ENCODE assay signal across 8 cellular contexts in genomic region chr1:28232558-28233263, GRCh38. TPM values are rescaled to one million over a fixed set of nuclear protein-coding genes. Genes with fewer than 3 reads are reported as not detected.
DNase-seq lines count a peak whose midpoint lies in the region; ATAC-seq and TF ChIP-seq lines count a peak whose summit lies in the region.

Gene DNAJC8, minus strand, starts transcription at chr1:28233029. Its CDS starts 31 bp downstream, at chr1:28232998.

- no peaks in the 10 kb centered on the region for H3K27me3 ChIP-seq in ovary
- no peaks in the 10 kb centered on the region for H3K27me3 ChIP-seq in thymus (ENCODE audit: control insufficient read depth, insufficient read depth)

- H3K4me3 ChIP-seq in ovary: peak within 1 kb of the TSS; percentile 87
- H3K4me3 ChIP-seq in thymus (ENCODE audit: low read length): peak within 1 kb of the TSS; percentile 67

- ATAC-seq in HG02571 (IDR thresholded peaks at IDR 0.05; ENCODE audit: unreplicated experiment): peak; percentile 47
- ATAC-seq in Right ventricle myocardium inferior: peak; percentile 77

- H3K36me3 ChIP-seq in ES-I3 (ENCODE audit: insufficient read depth, low read length): peaks cover 5% of the 10 kb centered on the region
- no peaks in the 10 kb centered on the region for H3K36me3 ChIP-seq in ovary
- peaks cover 4% of the 10 kb centered on the region for H3K36me3 ChIP-seq in thymus (ENCODE audit: control insufficient read depth, insufficient read depth)

- DNase-seq in NCI-H1436 (lab: John Stamatoyannopoulos, UW) (peak; percentile 96), SW480 (ENCODE audit: low spot score) (peak; percentile 87), Right ventricle myocardium inferior (ENCODE audit: missing footprints) (peak; percentile 99), ovary (peak; percentile 91 to 95 (median 94))
- DNase-seq in activated naive CD8-positive, alpha-beta T cell treated with anti-CD3 and anti-CD28 coated beads, Interleukin-2, amount 50 U/mL, for 16 hours (ENCODE audit: low read depth, low spot score): peak; percentile 95

- TF ChIP-seq POLR2A in ovary (IDR thresholded peaks at IDR 0.05): peak; percentile 72

- 0 out of 2 replicates have a peak, but pooled peaks cover 7% of the 10 kb centered on the region for H3K4me1 ChIP-seq in ES-I3 (ENCODE audit: insufficient read depth, low read length)
- H3K4me1 ChIP-seq in ovary (ENCODE audit: insufficient read depth): peaks cover 7% of the 10 kb centered on the region
- peaks cover 6% of the 10 kb centered on the region for H3K4me1 ChIP-seq in thymus (ENCODE audit: control insufficient read depth, insufficient read depth, low read length)

- TF ChIP-seq EP300 in ovary (IDR thresholded peaks at IDR 0.05): no peak

- H3K9ac ChIP-seq in ES-I3 (ENCODE audit: low read depth, low read length): peak within 1 kb of the TSS; percentile 78

- TF ChIP-seq CTCF in ovary (IDR thresholded peaks at IDR 0.05): no peak

- intact Hi-C loops in Right ventricle myocardium inferior (cut with DNase I) (loop anchor here (10.0 kb wide), 1 partner anchor 502 kb away; the partner anchor contains the start of gene YTHDF2), ovary (cut with DNase I) (no loop called here)

- H3K9me3 ChIP-seq in ES-I3 (ENCODE audit: control insufficient read depth, insufficient read depth, low read length) (no peaks in the 10 kb centered on the region; the same call in 1 of the 2 replicates), ovary (no peaks in the 10 kb centered on the region), thymus (ENCODE audit: control insufficient read depth) (peaks cover 2% of the 10 kb centered on the region)

- 0 to 2% (median 0%) methylated on average over 39 to 40 of the region's 40 CpGs for WGBS in ovary, 3 donors
- WGBS in thymus: under 1% methylated on average over 40 of the region's 40 CpGs

- peak within 1 kb of the TSS; percentile 70 for H3K27ac ChIP-seq in ovary
- peak within 1 kb of the TSS; percentile 76 for H3K27ac ChIP-seq in thymus (ENCODE audit: low read depth)

RNA-seq across cellular contexts. Expression of gene DNAJC8, which starts in this region (rescaled TPM):
- total RNA-seq in Right ventricle myocardium inferior (61.2 TPM), ovary (10 to 100 TPM; 61.2 to 85.6 (median 77.7) TPM)
- polyA plus RNA-seq in ovary (100 to 1,000 TPM in 1 of 2 donors, 10 to 100 TPM in 1; 87.3 to 181 TPM), thymus (104 TPM)

Comparison
In these comparisons a context has a peak if more than half of its experiments do, and no peak if none do; other contexts are left out.
1. Peak in every context shown above with its lines: DNase-seq, ATAC-seq, H3K4me3 ChIP-seq and H3K27ac ChIP-seq.